ENCODE assay signal across 23 cellular contexts in genomic region chr18:74166397-74166796, GRCh38. TPM values are rescaled to one million over a fixed set of nuclear protein-coding genes. Genes with fewer than 3 reads are reported as not detected.
"Had no signal": no experiment of that assay in that cellular context is flagged by ENCODE, and none has a peak within 500 bp of the region (broad histone marks: within the 10 kb centered on the region; RNA-seq: fewer than 3 reads in every experiment).

No MANE protein-coding gene starts in this region.

- H3K4me1 ChIP-seq: transverse colon had no signal

- H3K4me3 ChIP-seq: esophagus squamous epithelium, prostate gland, smooth muscle cell, transverse colon had no signal

- DNase-seq: activated CD4-positive, alpha-beta T cell treated with anti-CD3 and anti-CD28 coated beads, Interleukin-2, amount 10 ng/mL, durations not matched to agents 24 days and 14 days; activated CD4-positive, CD25-positive, alpha-beta regulatory T cell; activated CD8-positive, alpha-beta memory T cell treated with anti-CD3 and anti-CD28 coated beads, Interleukin-2, amount 50 U/mL, for 48 hours; activated CD8-positive, alpha-beta T cell treated with anti-CD3 and anti-CD28 coated beads, Interleukin-2, amount 10 ng/mL, durations not matched to agents 7 days and 5 days; activated gamma-delta T cell; activated T-cell treated with anti-CD3 and anti-CD28 coated beads, Interleukin-2, amount 50 U/mL, for 72 hours; effector CD8-positive, alpha-beta T cell; esophagus squamous epithelium; foreskin fibroblast; glutamatergic neuron; hypothalamus; mesendoderm; occipital lobe; right cardiac atrium; stimulated activated CD4-positive, alpha-beta T cell treated with anti-CD3 and anti-CD28 coated beads, Interleukin-4, amount 100 ng/mL, for 4 hours; stimulated activated CD8-positive, alpha-beta memory T cell treated with anti-CD3 and anti-CD28 coated beads, Interleukin-4, amount 100 ng/mL, for 48 hours; stimulated activated naive CD8-positive, alpha-beta T cell treated with anti-CD3 and anti-CD28 coated beads, Interleukin-15, Interleukin-2, amounts not matched to agents 100 U/mL and 50 U/mL, for 24 hours; transverse colon had no signal

- H3K9me3 ChIP-seq: esophagus squamous epithelium, prostate gland, transverse colon had no signal

- H3K4me2 ChIP-seq: smooth muscle cell had no signal

- H3K36me3 ChIP-seq: prostate gland, transverse colon had no signal

- ATAC-seq: activated CD8-positive, alpha-beta T cell treated with anti-CD3 and anti-CD28 coated beads, Interleukin-2, amount 10 ng/mL, durations not matched to agents 7 days and 5 days; activated naive CD4-positive, alpha-beta T cell treated with anti-CD3 and anti-CD28 coated beads, Interleukin-2, amount 50 U/mL, for 72 hours; activated T-cell treated with anti-CD3 and anti-CD28 coated beads, Interleukin-2, amount 50 U/mL, for 72 hours; right cardiac atrium; stimulated activated naive CD8-positive, alpha-beta T cell treated with anti-CD3 and anti-CD28 coated beads, Interleukin-15, Interleukin-2, amounts not matched to agents 100 U/mL and 50 U/mL, for 24 hours had no signal

- H3K27ac ChIP-seq: esophagus squamous epithelium, prostate gland, transverse colon had no signal

- H3K27me3 ChIP-seq: esophagus squamous epithelium, transverse colon had no signal

- FAIRE-seq: endothelial cell of umbilical vein, TTC549 had no signal

RNA-seq across cellular contexts. Expression of gene FBXO15, which starts 18.8 kb away (rescaled TPM):
- total RNA-seq: endothelial cell of umbilical vein had no signal
- polyA plus RNA-seq: endothelial cell of umbilical vein had no signal
